ENCODE assay signal across 17 cellular contexts in genomic region chr10:103254538-103255325, GRCh38. TPM values are rescaled to one million over a fixed set of nuclear protein-coding genes. Genes with fewer than 3 reads are reported as not detected.
DNase-seq lines count a peak whose midpoint lies in the region; ATAC-seq and TF ChIP-seq lines count a peak whose summit lies in the region.
"Had no signal": no experiment of that assay in that cellular context is flagged by ENCODE, and none has a peak within 500 bp of the region (broad histone marks: within the 10 kb centered on the region; RNA-seq: fewer than 3 reads in every experiment).

No MANE protein-coding gene starts in this region.

- H3K4me3 Mint-ChIP-seq in CD4-positive, alpha-beta T cell, result no peak overlapping the region

- no peak for TF ChIP-seq POLR2A in esophagus squamous epithelium (IDR thresholded peaks at IDR 0.05)

- peaks cover 10% of the 10 kb centered on the region for H3K9me3 Mint-ChIP-seq in CD4-positive, alpha-beta T cell

- POLR2A ChIA-PET in HEK293 (lab: Yijun Ruan, JAX), result no interaction called here
- POLR2A ChIA-PET in CD4-positive, alpha-beta T cell (lab: Charles Lee), result no interaction called here

- intact Hi-C loops in CD4-positive, alpha-beta T cell (cut with DNase I, micrococcal nuclease), result no loop called here
- intact Hi-C loops in esophagus squamous epithelium (cut with DNase I), result no loop called here

- no peak overlapping the region for H3K27ac ChIP-seq in HEK293 (ENCODE audit: extremely low read depth, low read depth, low read length)
- no peak overlapping the region for H3K27ac ChIP-seq in CD4-positive, alpha-beta T cell (ENCODE audit: low read depth, low read length)
- H3K27ac ChIP-seq in esophagus squamous epithelium, result no peak overlapping the region
- H3K27ac ChIP-seq: C4-2B, heart left ventricle, skin epidermis, testis had no signal

- H3K4me3 ChIP-seq in HEK293 (ENCODE audit: low read depth, low read length) (no peak overlapping the region), fibroblast of pulmonary artery (replicated peaks; ENCODE audit: low read depth, low read length) (no peak overlapping the region), esophagus squamous epithelium (no peak overlapping the region)
- H3K4me3 ChIP-seq: heart left ventricle, skin epidermis, testis had no signal

- ATAC-seq in SK-N-SH treated with all-trans-retinoic acid at 6 μM for 48 hours, result peak; percentile 68
- no peak for ATAC-seq in CD4-positive, alpha-beta T cell (ENCODE audit: poor library complexity)
- ATAC-seq in left lobe of liver, result no peak
- no peak for ATAC-seq in HG02678 (IDR thresholded peaks at IDR 0.05; ENCODE audit: unreplicated experiment)
- ATAC-seq: heart left ventricle had no signal

- CTCF ChIA-PET in HEK293 (lab: Yijun Ruan, JAX), result no interaction called here
- CTCF ChIA-PET in CD4-positive, alpha-beta T cell (lab: Charles Lee), result no interaction called here

- TF ChIP-seq CTCF in HEK293 (tag by site-specific recombination; IDR thresholded peaks at IDR 0.05) (no peak), fibroblast of pulmonary artery (IDR thresholded peaks at IDR 0.05; ENCODE audit: low read length, missing control alignments) (no peak), esophagus squamous epithelium (IDR thresholded peaks at IDR 0.05) (no peak)
- TF ChIP-seq CTCF in CD4-positive, alpha-beta T cell (IDR thresholded peaks at IDR 0.05), result no peak

- H3K27me3 Mint-ChIP-seq in CD4-positive, alpha-beta T cell, result peaks cover 7% of the 10 kb centered on the region

- WGBS in esophagus squamous epithelium, 2 donors, result 26 to 33% methylated on average over 4 of the region's 4 CpGs

- H3K36me3 ChIP-seq in HEK293 (ENCODE audit: control insufficient read depth in 2 of 2, insufficient read depth in 1 of 2, low read length in 2 of 2) (no peaks in the 10 kb centered on the region), esophagus squamous epithelium (no peaks in the 10 kb centered on the region)
- H3K36me3 ChIP-seq: heart left ventricle had no signal

- DNase-seq in Caki2 (ENCODE audit: low read depth) (peak; percentile 49), fibroblast of pulmonary artery (ENCODE audit: low read depth) (peak; percentile 34), left lobe of liver (ENCODE audit: low spot score) (no peak), esophagus squamous epithelium (lab: John Stamatoyannopoulos, UW) (no peak)
- no peak for DNase-seq in CD4-positive, alpha-beta T cell
- DNase-seq: effector CD4-positive, alpha-beta T cell; heart left ventricle; NCI-H1092; NCI-H510A treated with DMSO at 0.1 percent for 48 hours; SHP77 treated with DMSO at 0.1 percent for 48 hours; testis had no signal

- H3K4me1 ChIP-seq in HEK293 (ENCODE audit: control insufficient read depth, insufficient read depth, low read length), result no peaks in the 10 kb centered on the region
- H3K4me1 ChIP-seq in esophagus squamous epithelium, result no peaks in the 10 kb centered on the region
- H3K4me1 ChIP-seq: heart left ventricle, testis had no signal

- H3K9me3 ChIP-seq in HEK293 (ENCODE audit: control insufficient read depth, insufficient read depth, low read depth, low read length) (no peaks in the 10 kb centered on the region), esophagus squamous epithelium (peaks cover 0 to 2% (median 0%) of the 10 kb centered on the region in 3 donors)
- no peaks in the 10 kb centered on the region for H3K9me3 ChIP-seq in CD4-positive, alpha-beta T cell (ENCODE audit: control insufficient read depth, low read length)
- H3K9me3 ChIP-seq: heart left ventricle, testis had no signal

- in situ Hi-C loops in Caki2 (cut with HindIII; ENCODE audit: low pct_unique_long_range_greater_than_20kb, low sequenced_read_pairs), result no loop called here

- H3K27me3 ChIP-seq in CD4-positive, alpha-beta T cell (ENCODE audit: control insufficient read depth, insufficient read depth, low read length), result no peaks in the 10 kb centered on the region
- H3K27me3 ChIP-seq in esophagus squamous epithelium, result peaks cover 0 to 2% (median 0%) of the 10 kb centered on the region in 4 donors
- H3K27me3 ChIP-seq: heart left ventricle, testis had no signal

- H3K4me1 Mint-ChIP-seq in CD4-positive, alpha-beta T cell (ENCODE audit: low read depth), result no peaks in the 10 kb centered on the region

- no peak overlapping the region for H3K27ac Mint-ChIP-seq in CD4-positive, alpha-beta T cell

- H3K36me3 Mint-ChIP-seq in CD4-positive, alpha-beta T cell (ENCODE audit: low read depth), result no peaks in the 10 kb centered on the region

TF ChIP-seq in HEK293, 187 proteins besides CTCF, POLR2A, EP300 and RAD21:
- TF ChIP-seq ZNF362 (tag by site-specific recombination; IDR thresholded peaks at IDR 0.05), result 0 out of 2 replicates have a peak, but pooled peaks have one; percentile 34
- TF ChIP-seq KLF1 (tag by site-specific recombination; IDR thresholded peaks at IDR 0.05), result 0 out of 2 replicates have a peak, but pooled peaks have one; percentile 33
- no peak for TF ChIP-seq ZNF777 (tag by site-specific recombination; IDR thresholded peaks at IDR 0.05; ENCODE audit: borderline replicate concordance)

TF ChIP-seq in SK-N-SH treated with all-trans-retinoic acid at 6 μM for 48 hours, 23 proteins besides CTCF, POLR2A, EP300 and RAD21:
- TF ChIP-seq ZNF565 (CRISPR knock-in tag; conservative IDR thresholded peaks at IDR 0.05; ENCODE audit: low read depth) (no peak), PATZ1 (CRISPR knock-in tag; IDR thresholded peaks at IDR 0.05; ENCODE audit: borderline replicate concordance) (no peak), ZC3H10 (CRISPR knock-in tag; IDR thresholded peaks at IDR 0.05) (no peak), TCF4 (CRISPR knock-in tag; IDR thresholded peaks at IDR 0.05; ENCODE audit: borderline replicate concordance) (no peak), RARB (CRISPR knock-in tag; IDR thresholded peaks at IDR 0.05) (no peak), ARNTL (CRISPR knock-in tag; IDR thresholded peaks at IDR 0.05; ENCODE audit: borderline replicate concordance, low read depth) (no peak), GLIS3 (CRISPR knock-in tag; IDR thresholded peaks at IDR 0.05) (no peak), ZNF8 (CRISPR knock-in tag; IDR thresholded peaks at IDR 0.05) (no peak), ZFP30 (CRISPR knock-in tag; IDR thresholded peaks at IDR 0.05) (no peak), ESRRG (CRISPR knock-in tag; IDR thresholded peaks at IDR 0.05) (no peak), ISL1 (CRISPR knock-in tag; IDR thresholded peaks at IDR 0.05) (no peak)

RNA-seq across cellular contexts. Expression of gene RPEL1, which starts 9.0 kb away (rescaled TPM):
- total RNA-seq in Caki2 (2014; rRNA removed; shearing (Covaris generic); ENCODE audit: low replicate concordance), result not detected in 2 replicates
- not detected for total RNA-seq in CD4-positive, alpha-beta T cell
- not detected for total RNA-seq in left lobe of liver
- not detected for total RNA-seq in esophagus squamous epithelium
- total RNA-seq: heart left ventricle, liver, testis had no signal

RNA-seq across cellular contexts. Expression of gene INA, which starts 22.2 kb away (rescaled TPM):
- not detected in 2 replicates for total RNA-seq in Caki2 (2014; rRNA removed; shearing (Covaris generic); ENCODE audit: low replicate concordance)
- total RNA-seq in CD4-positive, alpha-beta T cell, result not detected
- total RNA-seq in left lobe of liver (not detected), esophagus squamous epithelium (1 to 10 TPM in 3 of 4 donors, under 1 TPM in 1; 0.38 to 2.5 (median 1.4) TPM)
- total RNA-seq: liver had no signal

Comparison
In these comparisons a context has a peak if more than half of its experiments do, and no peak if none do; other contexts are left out.
1. DNase-seq: peak in Caki2 (single experiment) and fibroblast of pulmonary artery (single experiment); none in CD4-positive, alpha-beta T cell (0 of 10), left lobe of liver (single experiment) and esophagus squamous epithelium (single experiment).